ENCODE assay signal across 8 cellular contexts in genomic region chr11:47641585-47642098, GRCh38. TPM values are rescaled to one million over a fixed set of nuclear protein-coding genes. Genes with fewer than 3 reads are reported as not detected.
DNase-seq lines count a peak whose midpoint lies in the region; ATAC-seq, FAIRE-seq and TF ChIP-seq lines count a peak whose summit lies in the region.

No MANE protein-coding gene starts in this region.

- TSS peak; percentile 82 for BruUV-seq in HCT116 (replicated peaks; lab: Mats Ljungman, UMichigan)

- H3K9ac ChIP-seq in HCT116 (ENCODE audit: low read length) (peak overlapping the region; percentile 93), kidney (ENCODE audit: low read length in 2 of 2) (peak overlapping the region; percentile 90 to 99), subcutaneous abdominal adipose tissue (ENCODE audit: low read length in 5 of 5) (peak overlapping the region; percentile 71 to 98 (median 95))

- TF ChIP-seq EP300 in A549 (IDR thresholded peaks at IDR 0.05), result no peak

- H3K27ac ChIP-seq in A549 (peak overlapping the region; percentile 93 to 97), HCT116 (ENCODE audit: low read depth, low read length) (peak overlapping the region; percentile 84), angular gyrus (ENCODE audit: low read depth, low read length) (peak overlapping the region; percentile 79), kidney (ENCODE audit: low read depth in 2 of 2, low read length in 2 of 2) (peak overlapping the region; percentile 93 to 96), subcutaneous abdominal adipose tissue (ENCODE audit: low read depth, low read length) (peak overlapping the region; percentile 95)

- H3K36me3 ChIP-seq in HCT116 (ENCODE audit: control insufficient read depth in 1 of 2, insufficient read depth in 2 of 2, low read length in 2 of 2), result peaks cover 12 to 22% of the 10 kb centered on the region in 2 experiments
- H3K36me3 ChIP-seq in kidney (ENCODE audit: control insufficient read depth in 1 of 2, insufficient read depth in 2 of 2, low read length in 2 of 2), result peaks cover 2 to 3% of the 10 kb centered on the region in 2 donors
- H3K36me3 ChIP-seq in subcutaneous abdominal adipose tissue (ENCODE audit: control insufficient read depth in 5 of 5, insufficient read depth in 5 of 5, low read length in 5 of 5), result peaks cover 6 to 20% (median 10%) of the 10 kb centered on the region in 5 donors

- POLR2A ChIA-PET in A549 (lab: Yijun Ruan, JAX) (no interaction called here), HCT116 (lab: Charles Lee) (no interaction called here)

- H3K4me1 ChIP-seq in A549 (peaks cover 18% of the 10 kb centered on the region; the same call in 2 of the 3 replicates), HCT116 (ENCODE audit: control insufficient read depth in 1 of 2, insufficient read depth in 2 of 2, low read length in 2 of 2) (peaks cover 8 to 19% of the 10 kb centered on the region in 2 experiments), kidney (ENCODE audit: control insufficient read depth in 1 of 2, insufficient read depth in 1 of 2, low read depth in 1 of 2, low read length in 2 of 2) (peaks cover 3% of the 10 kb centered on the region in 2 donors), subcutaneous abdominal adipose tissue (ENCODE audit: control insufficient read depth in 5 of 5, insufficient read depth in 5 of 5, low read length in 5 of 5) (peaks cover 6 to 37% (median 28%) of the 10 kb centered on the region in 5 donors)

- RAD21 ChIA-PET in HCT116 (lab: Charles Lee; ENCODE audit: low non-redundant PET in 1 of 2, low total read pairs in 2 of 2, uncharacterized antibody in 2 of 2, unreplicated experiment in 2 of 2), result no interaction called here

- no peaks in the 10 kb centered on the region for H4K20me1 ChIP-seq in HCT116 (ENCODE audit: insufficient read depth)

- intact Hi-C loops in HCT116 (cut with micrococcal nuclease), result loop anchor here (1.0 to 5.0 kb wide), 2 partner anchors 88 to 126 kb away; partner anchors contain the start of genes CELF1 and FNBP4
- intact Hi-C loops in kidney (cut with DNase I), result no loop called here

- TF ChIP-seq RAD21 in A549 (conservative IDR thresholded peaks at IDR 0.05 in 1 of 2, IDR thresholded peaks at IDR 0.05 in 1 of 2) (no peak), HCT116 (IDR thresholded peaks at IDR 0.05; ENCODE audit: low read depth) (no peak)

- ATAC-seq in A549 (no peak), HCT116 (no peak), GM21447 (IDR thresholded peaks at IDR 0.05; ENCODE audit: unreplicated experiment) (no peak), GM19455 (IDR thresholded peaks at IDR 0.05; ENCODE audit: unreplicated experiment) (no peak)

- H3K9me3 ChIP-seq in A549 (no peaks in the 10 kb centered on the region), HCT116 (ENCODE audit: control insufficient read depth in 1 of 2, insufficient read depth in 1 of 2, low read depth in 1 of 2, low read length in 2 of 2) (no peaks in the 10 kb centered on the region), kidney (ENCODE audit: control insufficient read depth in 1 of 2, low read length in 2 of 2) (no peaks in the 10 kb centered on the region), subcutaneous abdominal adipose tissue (ENCODE audit: control insufficient read depth in 5 of 5, low read length in 5 of 5) (no peaks in the 10 kb centered on the region)

- FAIRE-seq in A549 (lab: Jason Lieb, UNC) (no peak), kidney (lab: Jason Lieb, UNC) (no peak)

- H3K4me2 ChIP-seq in A549 (peak overlapping the region; percentile 90), HCT116 (ENCODE audit: low read length) (peak overlapping the region; percentile 79)

- H3K4me3 ChIP-seq in A549, result peak overlapping the region; percentile 77
- H3K4me3 ChIP-seq in HCT116 (replicated peaks in 1 of 2; ENCODE audit: low read depth in 1 of 2, low read length in 2 of 2), result peak overlapping the region; percentile 70 to 92
- peak overlapping the region; percentile 87 to 94 for H3K4me3 ChIP-seq in kidney (ENCODE audit: low read length in 2 of 2)
- H3K4me3 ChIP-seq in subcutaneous abdominal adipose tissue (ENCODE audit: low read depth in 1 of 5, low read length in 5 of 5), result peak overlapping the region; percentile 69 to 95 (median 88)

- H3K79me2 ChIP-seq in HCT116 (ENCODE audit: insufficient read depth, low read length), result peaks cover 49% of the 10 kb centered on the region

- H3K27me3 ChIP-seq in HCT116 (ENCODE audit: insufficient read depth, low read length) (no peaks in the 10 kb centered on the region), subcutaneous abdominal adipose tissue (ENCODE audit: control insufficient read depth in 5 of 5, insufficient read depth in 4 of 5, low read length in 5 of 5) (no peaks in the 10 kb centered on the region)

- DNase-seq in A549 (ENCODE audit: low read depth in 1 of 2, low spot score in 1 of 2), result no peak
- no peak for DNase-seq in HCT116 (ENCODE audit: low read depth, low spot score)
- no peak for DNase-seq in kidney
- DNase-seq in HuH-7 (ENCODE audit: low spot score), result no peak

- 16% methylated on average over 13 of the region's 14 CpGs for WGBS in A549 (ENCODE audit: missing lambda C conversion rate)

- no peak for TF ChIP-seq CTCF in A549 (IDR thresholded peaks at IDR 0.05)
- TF ChIP-seq CTCF in HCT116 (IDR thresholded peaks at IDR 0.05 in 2 of 3, conservative IDR thresholded peaks at IDR 0.05 in 1 of 3; ENCODE audit: borderline replicate concordance in 1 of 3, insufficient read depth in 1 of 3, low read depth in 2 of 3, low read length in 2 of 3), result no peak
- TF ChIP-seq CTCF in kidney (IDR thresholded peaks at IDR 0.05; ENCODE audit: borderline replicate concordance, extremely low read depth, insufficient read depth), result no peak

- CTCF ChIA-PET in A549 (lab: Yijun Ruan, JAX), result no interaction called here
- CTCF ChIA-PET in HCT116 (lab: Charles Lee), result no interaction called here

- TF ChIP-seq POLR2A in A549 (IDR thresholded peaks at IDR 0.05; ENCODE audit: low read length), result no peak
- no peak for TF ChIP-seq POLR2A in HCT116 (IDR thresholded peaks at IDR 0.05; ENCODE audit: borderline replicate concordance, extremely low read depth, insufficient read depth, insufficient read length)

- no peaks in the 10 kb centered on the region for H3K9me2 ChIP-seq in HCT116 (ENCODE audit: insufficient read depth)

- no peak overlapping the region for H2AFZ ChIP-seq in HCT116 (ENCODE audit: low read depth, low read length, poor library complexity, severe bottlenecking)

TF ChIP-seq in A549, 52 proteins besides CTCF, POLR2A, EP300 and RAD21 (continues in another document):
- no peak for TF ChIP-seq MYC (IDR thresholded peaks at IDR 0.05; ENCODE audit: borderline replicate concordance, low read length)
- no peak for TF ChIP-seq ELK1 (IDR thresholded peaks at IDR 0.05; ENCODE audit: low read depth, low read length)
- TF ChIP-seq CHD2 (IDR thresholded peaks at IDR 0.05; ENCODE audit: low read length, partially characterized antibody), result no peak

TF ChIP-seq in HCT116, 20 proteins besides CTCF, POLR2A, EP300 and RAD21 (continues in another document):
- TF ChIP-seq POLR2AphosphoS5 (IDR thresholded peaks at IDR 0.05; ENCODE audit: low read depth, low read length) (no peak), CEBPB (IDR thresholded peaks at IDR 0.05; ENCODE audit: low read depth) (no peak), FOSL1 (IDR thresholded peaks at IDR 0.05; ENCODE audit: low read depth) (no peak), CBX3 (IDR thresholded peaks at IDR 0.05; ENCODE audit: low read depth) (no peak), EGR1 (IDR thresholded peaks at IDR 0.05; ENCODE audit: low read depth) (no peak), YY1 (IDR thresholded peaks at IDR 0.05; ENCODE audit: extremely low read depth, insufficient replicate concordance, low read depth, low read length) (no peak), ZFX (IDR thresholded peaks at IDR 0.05) (no peak), ZNF274 (IDR thresholded peaks at IDR 0.05; ENCODE audit: low read depth, low read length) (no peak), SRF (IDR thresholded peaks at IDR 0.05; ENCODE audit: low read depth) (no peak), MAX (IDR thresholded peaks at IDR 0.05) (no peak), EZH2 (IDR thresholded peaks at IDR 0.05) (no peak), SIN3A (IDR thresholded peaks at IDR 0.05; ENCODE audit: low read depth) (no peak), JUND (IDR thresholded peaks at IDR 0.05) (no peak), SP1 (IDR thresholded peaks at IDR 0.05; ENCODE audit: low read depth) (no peak)

RNA-seq across cellular contexts. Expression of gene MTCH2, which starts 0.7 kb away (rescaled TPM):
- polyA plus RNA-seq in A549 (2011; rRNA removed) (222 and 253 TPM in 2 replicates), A549 (2017; fragmentation: RNase III; extraction: RNeasy Plus Mini Kit Qiagen cat#74134 plus additional on column Dnase treatment) (165 to 192 TPM (median 179 TPM) in 3 replicates), kidney (ENCODE audit: insufficient read depth, low read depth, low replicate concordance) (201 TPM)
- polyA plus RNA-seq in A549 (2012; cell fraction: cytosol; rRNA removed), result 141 and 152 TPM in 2 replicates
- 46.9 and 60.3 TPM in 2 replicates for polyA plus RNA-seq in A549 (2012; cell fraction: nucleus; rRNA removed)
- polyA minus RNA-seq in A549 (2011; rRNA and poly(A)+ RNA removed), result 122 and 135 TPM in 2 replicates
- total RNA-seq in HCT116 (2021; ENCODE audit: unreplicated experiment) (138 TPM), kidney (85.3 TPM)
- polyA plus RNA-seq in HCT116 (2012), result 136 and 164 TPM in 2 replicates

RNA-seq across cellular contexts. Expression of gene C1QTNF4, which starts 47.4 kb away (rescaled TPM):
- polyA plus RNA-seq in A549 (2011; rRNA removed) (not detected in 2 replicates), A549 (2017; fragmentation: RNase III; extraction: RNeasy Plus Mini Kit Qiagen cat#74134 plus additional on column Dnase treatment) (not detected in 3 replicates), kidney (ENCODE audit: insufficient read depth, low read depth, low replicate concordance) (0.62 TPM)
- polyA plus RNA-seq in A549 (2012; cell fraction: cytosol; rRNA removed), result 0.11 and 0.16 TPM in 2 replicates
- polyA plus RNA-seq in A549 (2012; cell fraction: nucleus; rRNA removed), result 1.3 and 2.1 TPM in 2 replicates
- polyA minus RNA-seq in A549 (2011; rRNA and poly(A)+ RNA removed), result not detected in 2 replicates
- total RNA-seq in HCT116 (2021; ENCODE audit: unreplicated experiment) (0.34 TPM), kidney (0.25 TPM)
- 0.12 and 0.55 TPM in 2 replicates for polyA plus RNA-seq in HCT116 (2012)

RNA-seq across cellular contexts. Expression of gene FAM180B, which starts 55.2 kb away (rescaled TPM):
- polyA plus RNA-seq in A549 (2011; rRNA removed), result not detected in 2 replicates
- polyA plus RNA-seq in A549 (2012; cell fraction: cytosol; rRNA removed), result 0.04 and 0.05 TPM in 2 replicates
- 0.47 and 1.6 TPM in 2 replicates for polyA plus RNA-seq in A549 (2012; cell fraction: nucleus; rRNA removed)
- polyA plus RNA-seq in A549 (2017; fragmentation: RNase III; extraction: RNeasy Plus Mini Kit Qiagen cat#74134 plus additional on column Dnase treatment), result 0.07 to 0.10 TPM in 2 of 3 replicates, not detected in the other
- polyA minus RNA-seq in A549 (2011; rRNA and poly(A)+ RNA removed), result 0.44 TPM in 1 of 2 replicates, not detected in the other
- not detected for total RNA-seq in HCT116 (2021; ENCODE audit: unreplicated experiment)
- not detected in 2 replicates for polyA plus RNA-seq in HCT116 (2012)
- not detected for total RNA-seq in kidney
- polyA plus RNA-seq in kidney (ENCODE audit: insufficient read depth, low read depth, low replicate concordance), result not detected
